In genomic region chr7:50379082-50379481, GRCh38 we compare ENCODE assay signal across 9 cellular contexts.
DNase-seq lines count a peak whose midpoint lies in the region; ATAC-seq and TF ChIP-seq lines count a peak whose summit lies in the region.
"Had no signal": no experiment of that assay in that cellular context is flagged by ENCODE, and none has a peak within 500 bp of the region (broad histone marks: within the 10 kb centered on the region; RNA-seq: fewer than 3 reads in every experiment).

No MANE protein-coding gene starts in this region.

- POLR2A ChIA-PET in activated naive CD8-positive, alpha-beta T cell treated with anti-CD3 and anti-CD28 coated beads, Interleukin-2, amount 10 ng/mL, durations not matched to agents 7 days and 5 days (lab: Charles Lee), result no interaction called here

- peak; percentile 16 for DNase-seq in DMS53 treated with DMSO at 0.1 percent for 48 hours (lab: John Stamatoyannopoulos, UW; ENCODE audit: unreplicated experiment)
- DNase-seq in NCI-H146 (lab: John Stamatoyannopoulos, UW), result peak; percentile 97
- no peak for DNase-seq in activated naive CD8-positive, alpha-beta T cell treated with anti-CD3 and anti-CD28 coated beads, Interleukin-2, amount 10 ng/mL, durations not matched to agents 7 days and 5 days
- DNase-seq in memory B cell (ENCODE audit: low spot score in 2 of 2), result no peak
- no peak for DNase-seq in GM20000 (ENCODE audit: low spot score)
- no peak for DNase-seq in stimulated activated CD4-positive, alpha-beta T cell treated with anti-CD3 and anti-CD28 coated beads, Interleukin-1b, Interleukin-23, amount 100 ng/mL, for 48 hours
- DNase-seq in hippocampal formation (lab: John Stamatoyannopoulos, UW), result no peak
- DNase-seq: left ventricle myocardium inferior had no signal

- no peaks in the 10 kb centered on the region for H3K27me3 Mint-ChIP-seq in activated naive CD8-positive, alpha-beta T cell treated with anti-CD3 and anti-CD28 coated beads, Interleukin-2, amount 10 ng/mL, durations not matched to agents 7 days and 5 days
- H3K27me3 Mint-ChIP-seq in memory B cell, result no peaks in the 10 kb centered on the region

- no peaks in the 10 kb centered on the region for H3K9me3 Mint-ChIP-seq in activated naive CD8-positive, alpha-beta T cell treated with anti-CD3 and anti-CD28 coated beads, Interleukin-2, amount 10 ng/mL, durations not matched to agents 7 days and 5 days
- H3K9me3 Mint-ChIP-seq in memory B cell, result no peaks in the 10 kb centered on the region

- no peak overlapping the region for H3K4me3 Mint-ChIP-seq in activated naive CD8-positive, alpha-beta T cell treated with anti-CD3 and anti-CD28 coated beads, Interleukin-2, amount 10 ng/mL, durations not matched to agents 7 days and 5 days
- H3K4me3 Mint-ChIP-seq in memory B cell, result no peak overlapping the region

- peaks cover 57% of the 10 kb centered on the region for H3K36me3 Mint-ChIP-seq in activated naive CD8-positive, alpha-beta T cell treated with anti-CD3 and anti-CD28 coated beads, Interleukin-2, amount 10 ng/mL, durations not matched to agents 7 days and 5 days
- H3K36me3 Mint-ChIP-seq in memory B cell, result peaks cover 32% of the 10 kb centered on the region

- peak overlapping the region; percentile 30 for H3K27ac Mint-ChIP-seq in activated naive CD8-positive, alpha-beta T cell treated with anti-CD3 and anti-CD28 coated beads, Interleukin-2, amount 10 ng/mL, durations not matched to agents 7 days and 5 days
- H3K27ac Mint-ChIP-seq in memory B cell, result peak overlapping the region; percentile 78

- peaks cover 41% of the 10 kb centered on the region for H3K4me1 Mint-ChIP-seq in activated naive CD8-positive, alpha-beta T cell treated with anti-CD3 and anti-CD28 coated beads, Interleukin-2, amount 10 ng/mL, durations not matched to agents 7 days and 5 days
- H3K4me1 Mint-ChIP-seq in memory B cell, result peaks cover 33% of the 10 kb centered on the region

- no peak for ATAC-seq in activated naive CD8-positive, alpha-beta T cell treated with anti-CD3 and anti-CD28 coated beads, Interleukin-2, amount 10 ng/mL, durations not matched to agents 7 days and 5 days (ENCODE audit: low read depth)
- ATAC-seq in memory B cell (ENCODE audit: low read depth), result no peak
- no peak for ATAC-seq in HG02884 (IDR thresholded peaks at IDR 0.05; ENCODE audit: unreplicated experiment)

- TF ChIP-seq CTCF in GM20000 (IDR thresholded peaks at IDR 0.05; ENCODE audit: extremely low read depth, missing control alignments), result no peak

Comparison
In these comparisons a context has a peak if more than half of its experiments do, and no peak if none do; other contexts are left out.
1. DNase-seq: peak in DMS53 treated with DMSO at 0.1 percent for 48 hours (single experiment) and NCI-H146 (single experiment); none in activated naive CD8-positive, alpha-beta T cell treated with anti-CD3 and anti-CD28 coated beads, Interleukin-2, amount 10 ng/mL, durations not matched to agents 7 days and 5 days (single experiment), memory B cell (0 of 2), GM20000 (single experiment), stimulated activated CD4-positive, alpha-beta T cell treated with anti-CD3 and anti-CD28 coated beads, Interleukin-1b, Interleukin-23, amount 100 ng/mL, for 48 hours (single experiment) and hippocampal formation (0 of 2).